1 cellular context compared by ENCODE assay signal in the genomic region with DNA sequence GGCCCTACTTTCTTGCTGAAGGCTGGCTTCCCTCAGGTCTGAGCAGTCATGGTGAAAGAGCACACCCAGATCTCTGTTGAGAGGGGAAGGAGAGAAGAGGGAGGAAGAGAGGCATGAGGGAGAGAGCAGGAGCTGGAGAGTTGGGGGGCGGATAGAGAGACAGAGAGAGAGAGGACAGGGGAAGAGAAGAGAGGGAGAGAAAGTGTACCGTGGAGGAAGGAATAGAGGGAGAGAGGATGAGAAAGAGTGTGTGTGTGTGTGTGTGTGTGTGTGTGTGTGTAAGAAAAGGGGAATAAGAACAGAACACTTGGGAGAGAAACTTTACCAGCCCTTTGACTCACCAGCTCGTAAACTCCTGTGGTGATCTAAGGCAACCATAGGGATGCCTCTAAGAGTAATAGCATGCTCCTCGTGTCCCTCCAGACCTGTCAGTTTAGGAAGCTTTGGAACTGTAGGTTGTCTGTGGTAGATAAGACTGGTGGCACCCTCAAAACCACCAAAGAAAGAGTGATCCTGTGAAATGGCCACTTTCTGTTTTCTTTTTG.
A peak's percentile ranks its signal among the peaks of the same experiment; 100 is the strongest.
TF ChIP-seq lines count a peak whose summit lies in the region.

No MANE protein-coding gene starts in this region.

TF ChIP-seq in K562, 482 proteins besides CTCF, POLR2A, EP300 and RAD21:
- no peak for TF ChIP-seq NFIC (IDR thresholded peaks at IDR 0.05)
- 0 out of 2 replicates have a peak, but pooled peaks have one; percentile 29 for TF ChIP-seq THRB (CRISPR knock-in tag; conservative IDR thresholded peaks at IDR 0.05)
- TF ChIP-seq SMARCA4 (IDR thresholded peaks at IDR 0.05): no peak
- TF ChIP-seq, protein P1, sequence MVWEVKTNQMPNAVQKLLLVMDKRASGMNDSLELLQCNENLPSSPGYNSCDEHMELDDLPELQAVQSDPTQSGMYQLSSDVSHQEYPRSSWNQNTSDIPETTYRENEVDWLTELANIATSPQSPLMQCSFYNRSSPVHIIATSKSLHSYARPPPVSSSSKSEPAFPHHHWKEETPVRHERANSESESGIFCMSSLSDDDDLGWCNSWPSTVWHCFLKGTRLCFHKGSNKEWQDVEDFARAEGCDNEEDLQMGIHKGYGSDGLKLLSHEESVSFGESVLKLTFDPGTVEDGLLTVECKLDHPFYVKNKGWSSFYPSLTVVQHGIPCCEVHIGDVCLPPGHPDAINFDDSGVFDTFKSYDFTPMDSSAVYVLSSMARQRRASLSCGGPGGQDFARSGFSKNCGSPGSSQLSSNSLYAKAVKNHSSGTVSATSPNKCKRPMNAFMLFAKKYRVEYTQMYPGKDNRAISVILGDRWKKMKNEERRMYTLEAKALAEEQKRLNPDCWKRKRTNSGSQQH (CRISPR knock-in tag; IDR thresholded peaks at IDR 0.05): 0 out of 2 replicates have a peak, but pooled peaks have one; percentile 24
